In genomic region chr5:148632280-148632679, GRCh38 we compare ENCODE assay signal across 30 cellular contexts. TPM values are rescaled to one million over a fixed set of nuclear protein-coding genes. Genes with fewer than 3 reads are reported as not detected.
"Had no signal": no experiment of that assay in that cellular context is flagged by ENCODE, and none has a peak within 500 bp of the region (broad histone marks: within the 10 kb centered on the region; RNA-seq: fewer than 3 reads in every experiment).

No MANE protein-coding gene starts in this region.

- H3K27me3 ChIP-seq: ascending aorta, cardiac muscle cell, Peyer's patch had no signal

- H3K4me2 ChIP-seq: KMS-11, SK-N-SH had no signal

- H3K4me3 ChIP-seq: ascending aorta, cardiac muscle cell, Peyer's patch, SJSA1 had no signal

- H3K36me3 ChIP-seq: ascending aorta, cardiac muscle cell, Peyer's patch, SJSA1 had no signal

- H3K9me3 ChIP-seq: ascending aorta, Peyer's patch, SJSA1, SK-N-SH had no signal

- ATAC-seq: PC-3 had no signal

- H3K27ac ChIP-seq: ascending aorta, cardiac muscle cell, KMS-11, Peyer's patch, SJSA1 had no signal

- H3K4me1 ChIP-seq: ascending aorta, SJSA1 had no signal

- H3K9ac ChIP-seq: KMS-11, SK-N-SH had no signal

- DNase-seq: activated CD4-positive, alpha-beta T cell treated with anti-CD3 and anti-CD28 coated beads, Interleukin-2, amount 10 ng/mL, durations not matched to agents 7 days and 5 days; activated CD4-positive, alpha-beta T cell treated with anti-CD3 and anti-CD28 coated beads, Interleukin-2, amount 50 U/mL, for 48 hours; activated CD8-positive, alpha-beta memory T cell treated with anti-CD3 and anti-CD28 coated beads, Interleukin-2, amount 50 U/mL, for 4 hours; activated naive CD4-positive, alpha-beta T cell treated with anti-CD3 and anti-CD28 coated beads, Interleukin-2, amount 50 U/mL, for 16 hours; activated naive CD8-positive, alpha-beta T cell treated with anti-CD3 and anti-CD28 coated beads, Interleukin-2, amount 10 ng/mL, durations not matched to agents 7 days and 5 days; activated T-cell treated with anti-CD3 and anti-CD28 coated beads for 4 hours; activated T-cell treated with anti-CD3 and anti-CD28 coated beads, Interleukin-2, amount 50 U/mL, for 4 hours; amygdala; MM.1S; NCI-H1105; NCI-H1436; NCI-H1694 treated with DMSO at 0.1 percent for 48 hours; NCI-H2029; NCI-H345; NCI-H524 treated with DMSO at 0.1 percent for 48 hours; NK-92 treated with Interleukin-12 subunit alpha and Interleukin-12 subunit beta, amount 100 ng/mL, for 24 hours; Peyer's patch; RPMI8226; SHP77 treated with DMSO at 0.1 percent for 48 hours; SK-N-SH had no signal

RNA-seq across cellular contexts. Expression of gene HTR4, which starts 22.0 kb away (rescaled TPM):
- total RNA-seq: activated CD4-positive, alpha-beta T cell treated with anti-CD3 and anti-CD28 coated beads, Interleukin-2, amount 10 ng/mL, durations not matched to agents 7 days and 5 days; activated naive CD8-positive, alpha-beta T cell treated with anti-CD3 and anti-CD28 coated beads, Interleukin-2, amount 10 ng/mL, durations not matched to agents 7 days and 5 days; activated T-cell treated with anti-CD3 and anti-CD28 coated beads, Interleukin-2, amount 50 U/mL, for 4 hours; activated T-helper 1 cell treated with anti-CD3 and anti-CD28 coated beads, Interleukin-12 subunit alpha, Interleukin-12 subunit beta, Interleukin-2, Interleukin-4 antibody, amounts not matched to agents 30 ng/mL and 10 ng/mL and 1 ng/mL, durations not matched to agents 14 hours and 24 hours and 36 hours; chondrocyte; LHCN-M2; NCI-H460; PC-3; SJSA1 had no signal
- polyA plus RNA-seq: adipose tissue, SK-N-SH had no signal
